ENCODE assay signal across 8 cellular contexts in genomic region chr2:212098966-212099365, GRCh38.
"Had no signal": no experiment of that assay in that cellular context is flagged by ENCODE, and none has a peak within 500 bp of the region (broad histone marks: within the 10 kb centered on the region; RNA-seq: fewer than 3 reads in every experiment).

No MANE protein-coding gene starts in this region.

- H3K4me3 ChIP-seq: GM12878 had no signal

- DNase-seq: GDM1, GF-D8 had no signal

- FAIRE-seq: G401.6, GM12891, GM12892, GM18507, GM19239 had no signal

- ATAC-seq: GM12878 had no signal
